Comparison of ENCODE assay signal across 9 cellular contexts in the genomic region with DNA sequence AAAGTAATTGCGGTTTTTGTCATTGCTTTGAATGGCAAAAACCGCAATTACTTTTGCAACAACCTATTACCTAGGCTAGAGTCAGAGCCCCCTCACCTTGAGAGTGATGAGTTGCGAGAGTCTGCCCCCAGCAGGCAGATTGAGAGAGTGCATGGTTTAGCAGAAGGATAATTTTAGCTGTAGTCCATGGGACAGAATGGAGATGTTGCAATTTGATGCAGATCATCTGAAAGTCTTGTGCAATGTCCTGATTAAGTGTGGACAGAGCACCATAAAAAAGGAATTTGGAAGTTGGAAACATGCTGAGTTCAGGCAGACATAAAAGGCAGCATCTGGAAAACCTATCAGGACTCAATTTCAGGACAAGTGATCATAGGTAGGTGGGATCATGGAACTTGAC. TPM values are rescaled to one million over a fixed set of nuclear protein-coding genes. Genes with fewer than 3 reads are reported as not detected.
DNase-seq lines count a peak whose midpoint lies in the region; ATAC-seq lines count a peak whose summit lies in the region.
"Had no signal": no experiment of that assay in that cellular context is flagged by ENCODE, and none has a peak within 500 bp of the region (broad histone marks: within the 10 kb centered on the region; RNA-seq: fewer than 3 reads in every experiment).

No MANE protein-coding gene starts in this region.

- H3K9me3 ChIP-seq in aorta (ENCODE audit: control insufficient read depth, low read length): no peaks in the 10 kb centered on the region

- peaks cover 9 to 10% of the 10 kb centered on the region in 2 donors for H3K4me1 ChIP-seq in aorta (ENCODE audit: control insufficient read depth in 1 of 2, insufficient read depth in 2 of 2, low read length in 2 of 2)

- H3K36me3 ChIP-seq in aorta (ENCODE audit: control insufficient read depth in 1 of 2, insufficient read depth in 2 of 2, low read length in 1 of 2): no peaks in the 10 kb centered on the region

- DNase-seq in DMS153 treated with DMSO at 0.1 percent for 48 hours (lab: John Stamatoyannopoulos, UW; ENCODE audit: unreplicated experiment) (peak; percentile 17), DMS153 (lab: John Stamatoyannopoulos, UW) (no peak), M059J (ENCODE audit: low read depth) (peak; percentile 5), amniotic epithelial cell (ENCODE audit: low read depth) (peak; percentile 0), left kidney (ENCODE audit: low read depth, low spot score) (peak; percentile 65), aorta (peak in 1 of 2 donors; percentile 66), cerebellum (ENCODE audit: low spot score) (no peak)

- H3K4me3 ChIP-seq in aorta (ENCODE audit: low read length in 2 of 2): no peak overlapping the region

- H3K27ac ChIP-seq in aorta (ENCODE audit: low read depth in 1 of 2, low read length in 2 of 2): no peak overlapping the region

- ATAC-seq in GM21576 (IDR thresholded peaks at IDR 0.05; ENCODE audit: unreplicated experiment): peak; percentile 75
- ATAC-seq in aorta (ENCODE audit: low FRiP score): peak; percentile 84

- intact Hi-C loops in aorta (cut with DNase I): no loop called here

- WGBS in aorta, 2 donors: 52 to 61% methylated on average over 3 of the region's 3 CpGs

- no peaks in the 10 kb centered on the region for H3K27me3 ChIP-seq in aorta (ENCODE audit: control insufficient read depth in 1 of 2, insufficient read depth in 2 of 2, low read length in 1 of 2)

RNA-seq across cellular contexts. Expression of a gene that starts 48.7 kb away (rescaled TPM):
- total RNA-seq in M059J (2014; rRNA removed; shearing (Covaris generic)): not detected in 2 replicates
- 1 to 10 TPM; 1.2 to 4.2 TPM for total RNA-seq in aorta
- under 1 TPM in 1 of 2 donors, not detected in 1; 0.88 TPM for polyA plus RNA-seq in aorta
- total RNA-seq in cerebellum: not detected
- total RNA-seq: myocyte had no signal

Comparison
In these comparisons a context has a peak if more than half of its experiments do, and no peak if none do; other contexts are left out.
1. DNase-seq: peak in DMS153 treated with DMSO at 0.1 percent for 48 hours (single experiment), M059J (single experiment), amniotic epithelial cell (single experiment) and left kidney (single experiment); none in DMS153 (single experiment) and cerebellum (single experiment).